ENCODE assay signal across 2 cellular contexts in the genomic region with DNA sequence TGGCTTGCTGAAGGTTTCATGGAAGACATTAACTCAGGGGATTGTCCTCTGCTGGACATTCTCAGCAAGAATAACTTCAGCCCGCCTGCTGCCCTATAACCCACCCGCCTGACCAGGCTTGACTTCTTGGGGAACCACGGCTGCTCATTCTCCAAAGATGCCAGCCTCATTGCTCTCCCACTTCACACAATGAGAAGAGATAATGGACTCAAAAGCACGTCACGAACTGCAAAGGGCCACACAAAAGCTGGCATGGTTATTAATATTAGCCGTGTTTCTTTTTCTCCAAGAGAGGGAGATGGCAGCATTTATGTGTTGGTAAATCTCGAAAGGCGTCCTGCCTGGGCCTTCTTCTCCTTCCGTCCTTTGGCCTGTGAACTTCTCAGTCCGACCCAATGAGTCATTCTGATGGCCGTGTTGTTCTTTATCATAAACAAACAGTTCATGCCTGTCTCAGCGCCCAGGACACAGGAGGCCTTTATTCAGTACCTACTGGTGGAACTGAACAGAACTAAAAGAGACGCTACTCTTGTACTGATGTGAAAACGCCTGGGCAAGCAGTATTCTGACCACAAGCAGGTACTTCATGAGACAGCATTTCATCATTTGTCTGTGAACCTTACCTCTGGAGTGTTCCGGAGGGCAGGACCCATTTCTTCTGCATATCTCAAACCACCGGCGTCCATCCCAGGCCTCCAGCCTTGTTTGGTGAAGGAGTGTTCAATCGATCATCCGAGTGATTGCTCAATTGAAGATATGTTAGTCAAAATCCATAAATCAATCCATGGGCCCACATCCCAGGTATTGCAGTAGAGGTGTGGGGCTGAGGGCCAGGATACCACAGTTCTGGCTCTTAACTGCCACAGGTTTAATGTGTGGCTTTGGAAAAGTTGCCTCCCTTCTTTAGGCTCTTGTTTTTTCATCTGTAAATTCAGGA.
TF ChIP-seq lines count a peak whose summit lies in the region.

No MANE protein-coding gene starts in this region.

TF ChIP-seq in WTC11, 78 proteins besides CTCF, POLR2A, EP300 and RAD21:
- TF ChIP-seq, protein P1, sequence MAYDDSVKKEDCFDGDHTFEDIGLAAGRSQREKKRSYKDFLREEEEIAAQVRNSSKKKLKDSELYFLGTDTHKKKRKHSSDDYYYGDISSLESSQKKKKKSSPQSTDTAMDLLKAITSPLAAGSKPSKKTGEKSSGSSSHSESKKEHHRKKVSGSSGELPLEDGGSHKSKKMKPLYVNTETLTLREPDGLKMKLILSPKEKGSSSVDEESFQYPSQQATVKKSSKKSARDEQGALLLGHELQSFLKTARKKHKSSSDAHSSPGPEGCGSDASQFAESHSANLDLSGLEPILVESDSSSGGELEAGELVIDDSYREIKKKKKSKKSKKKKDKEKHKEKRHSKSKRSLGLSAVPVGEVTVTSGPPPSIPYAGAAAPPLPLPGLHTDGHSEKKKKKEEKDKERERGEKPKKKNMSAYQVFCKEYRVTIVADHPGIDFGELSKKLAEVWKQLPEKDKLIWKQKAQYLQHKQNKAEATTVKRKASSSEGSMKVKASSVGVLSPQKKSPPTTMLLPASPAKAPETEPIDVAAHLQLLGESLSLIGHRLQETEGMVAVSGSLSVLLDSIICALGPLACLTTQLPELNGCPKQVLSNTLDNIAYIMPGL (CRISPR knock-in tag; IDR thresholded peaks at IDR 0.05), result no peak
- TF ChIP-seq, protein P2, sequence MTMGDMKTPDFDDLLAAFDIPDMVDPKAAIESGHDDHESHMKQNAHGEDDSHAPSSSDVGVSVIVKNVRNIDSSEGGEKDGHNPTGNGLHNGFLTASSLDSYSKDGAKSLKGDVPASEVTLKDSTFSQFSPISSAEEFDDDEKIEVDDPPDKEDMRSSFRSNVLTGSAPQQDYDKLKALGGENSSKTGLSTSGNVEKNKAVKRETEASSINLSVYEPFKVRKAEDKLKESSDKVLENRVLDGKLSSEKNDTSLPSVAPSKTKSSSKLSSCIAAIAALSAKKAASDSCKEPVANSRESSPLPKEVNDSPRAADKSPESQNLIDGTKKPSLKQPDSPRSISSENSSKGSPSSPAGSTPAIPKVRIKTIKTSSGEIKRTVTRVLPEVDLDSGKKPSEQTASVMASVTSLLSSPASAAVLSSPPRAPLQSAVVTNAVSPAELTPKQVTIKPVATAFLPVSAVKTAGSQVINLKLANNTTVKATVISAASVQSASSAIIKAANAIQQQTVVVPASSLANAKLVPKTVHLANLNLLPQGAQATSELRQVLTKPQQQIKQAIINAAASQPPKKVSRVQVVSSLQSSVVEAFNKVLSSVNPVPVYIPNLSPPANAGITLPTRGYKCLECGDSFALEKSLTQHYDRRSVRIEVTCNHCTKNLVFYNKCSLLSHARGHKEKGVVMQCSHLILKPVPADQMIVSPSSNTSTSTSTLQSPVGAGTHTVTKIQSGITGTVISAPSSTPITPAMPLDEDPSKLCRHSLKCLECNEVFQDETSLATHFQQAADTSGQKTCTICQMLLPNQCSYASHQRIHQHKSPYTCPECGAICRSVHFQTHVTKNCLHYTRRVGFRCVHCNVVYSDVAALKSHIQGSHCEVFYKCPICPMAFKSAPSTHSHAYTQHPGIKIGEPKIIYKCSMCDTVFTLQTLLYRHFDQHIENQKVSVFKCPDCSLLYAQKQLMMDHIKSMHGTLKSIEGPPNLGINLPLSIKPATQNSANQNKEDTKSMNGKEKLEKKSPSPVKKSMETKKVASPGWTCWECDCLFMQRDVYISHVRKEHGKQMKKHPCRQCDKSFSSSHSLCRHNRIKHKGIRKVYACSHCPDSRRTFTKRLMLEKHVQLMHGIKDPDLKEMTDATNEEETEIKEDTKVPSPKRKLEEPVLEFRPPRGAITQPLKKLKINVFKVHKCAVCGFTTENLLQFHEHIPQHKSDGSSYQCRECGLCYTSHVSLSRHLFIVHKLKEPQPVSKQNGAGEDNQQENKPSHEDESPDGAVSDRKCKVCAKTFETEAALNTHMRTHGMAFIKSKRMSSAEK (CRISPR knock-in tag; IDR thresholded peaks at IDR 0.05; ENCODE audit: borderline replicate concordance), result no peak
- TF ChIP-seq GABPB1 (CRISPR knock-in tag; IDR thresholded peaks at IDR 0.05), result peak; percentile 78
- TF ChIP-seq, protein P3, sequence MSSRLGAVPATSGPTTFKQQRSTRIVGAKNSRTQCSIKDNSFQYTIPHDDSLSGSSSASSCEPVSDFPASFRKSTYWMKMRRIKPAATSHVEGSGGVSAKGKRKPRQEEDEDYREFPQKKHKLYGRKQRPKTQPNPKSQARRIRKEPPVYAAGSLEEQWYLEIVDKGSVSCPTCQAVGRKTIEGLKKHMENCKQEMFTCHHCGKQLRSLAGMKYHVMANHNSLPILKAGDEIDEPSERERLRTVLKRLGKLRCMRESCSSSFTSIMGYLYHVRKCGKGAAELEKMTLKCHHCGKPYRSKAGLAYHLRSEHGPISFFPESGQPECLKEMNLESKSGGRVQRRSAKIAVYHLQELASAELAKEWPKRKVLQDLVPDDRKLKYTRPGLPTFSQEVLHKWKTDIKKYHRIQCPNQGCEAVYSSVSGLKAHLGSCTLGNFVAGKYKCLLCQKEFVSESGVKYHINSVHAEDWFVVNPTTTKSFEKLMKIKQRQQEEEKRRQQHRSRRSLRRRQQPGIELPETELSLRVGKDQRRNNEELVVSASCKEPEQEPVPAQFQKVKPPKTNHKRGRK (CRISPR knock-in tag; IDR thresholded peaks at IDR 0.05; ENCODE audit: borderline replicate concordance), result no peak
- TF ChIP-seq, protein P4, sequence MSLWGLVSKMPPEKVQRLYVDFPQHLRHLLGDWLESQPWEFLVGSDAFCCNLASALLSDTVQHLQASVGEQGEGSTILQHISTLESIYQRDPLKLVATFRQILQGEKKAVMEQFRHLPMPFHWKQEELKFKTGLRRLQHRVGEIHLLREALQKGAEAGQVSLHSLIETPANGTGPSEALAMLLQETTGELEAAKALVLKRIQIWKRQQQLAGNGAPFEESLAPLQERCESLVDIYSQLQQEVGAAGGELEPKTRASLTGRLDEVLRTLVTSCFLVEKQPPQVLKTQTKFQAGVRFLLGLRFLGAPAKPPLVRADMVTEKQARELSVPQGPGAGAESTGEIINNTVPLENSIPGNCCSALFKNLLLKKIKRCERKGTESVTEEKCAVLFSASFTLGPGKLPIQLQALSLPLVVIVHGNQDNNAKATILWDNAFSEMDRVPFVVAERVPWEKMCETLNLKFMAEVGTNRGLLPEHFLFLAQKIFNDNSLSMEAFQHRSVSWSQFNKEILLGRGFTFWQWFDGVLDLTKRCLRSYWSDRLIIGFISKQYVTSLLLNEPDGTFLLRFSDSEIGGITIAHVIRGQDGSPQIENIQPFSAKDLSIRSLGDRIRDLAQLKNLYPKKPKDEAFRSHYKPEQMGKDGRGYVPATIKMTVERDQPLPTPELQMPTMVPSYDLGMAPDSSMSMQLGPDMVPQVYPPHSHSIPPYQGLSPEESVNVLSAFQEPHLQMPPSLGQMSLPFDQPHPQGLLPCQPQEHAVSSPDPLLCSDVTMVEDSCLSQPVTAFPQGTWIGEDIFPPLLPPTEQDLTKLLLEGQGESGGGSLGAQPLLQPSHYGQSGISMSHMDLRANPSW (CRISPR knock-in tag; conservative IDR thresholded peaks at IDR 0.05; ENCODE audit: low read depth), result no peak

TF ChIP-seq in HepG2, 621 proteins besides CTCF, POLR2A, EP300 and RAD21 (continued from another document and continues in another):
- TF ChIP-seq, protein P5, sequence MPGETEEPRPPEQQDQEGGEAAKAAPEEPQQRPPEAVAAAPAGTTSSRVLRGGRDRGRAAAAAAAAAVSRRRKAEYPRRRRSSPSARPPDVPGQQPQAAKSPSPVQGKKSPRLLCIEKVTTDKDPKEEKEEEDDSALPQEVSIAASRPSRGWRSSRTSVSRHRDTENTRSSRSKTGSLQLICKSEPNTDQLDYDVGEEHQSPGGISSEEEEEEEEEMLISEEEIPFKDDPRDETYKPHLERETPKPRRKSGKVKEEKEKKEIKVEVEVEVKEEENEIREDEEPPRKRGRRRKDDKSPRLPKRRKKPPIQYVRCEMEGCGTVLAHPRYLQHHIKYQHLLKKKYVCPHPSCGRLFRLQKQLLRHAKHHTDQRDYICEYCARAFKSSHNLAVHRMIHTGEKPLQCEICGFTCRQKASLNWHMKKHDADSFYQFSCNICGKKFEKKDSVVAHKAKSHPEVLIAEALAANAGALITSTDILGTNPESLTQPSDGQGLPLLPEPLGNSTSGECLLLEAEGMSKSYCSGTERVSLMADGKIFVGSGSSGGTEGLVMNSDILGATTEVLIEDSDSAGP (CRISPR knock-in tag; IDR thresholded peaks at IDR 0.05; ENCODE audit: borderline replicate concordance), result 0 out of 2 replicates have a peak, but pooled peaks have one; percentile 28
- TF ChIP-seq, protein P6, sequence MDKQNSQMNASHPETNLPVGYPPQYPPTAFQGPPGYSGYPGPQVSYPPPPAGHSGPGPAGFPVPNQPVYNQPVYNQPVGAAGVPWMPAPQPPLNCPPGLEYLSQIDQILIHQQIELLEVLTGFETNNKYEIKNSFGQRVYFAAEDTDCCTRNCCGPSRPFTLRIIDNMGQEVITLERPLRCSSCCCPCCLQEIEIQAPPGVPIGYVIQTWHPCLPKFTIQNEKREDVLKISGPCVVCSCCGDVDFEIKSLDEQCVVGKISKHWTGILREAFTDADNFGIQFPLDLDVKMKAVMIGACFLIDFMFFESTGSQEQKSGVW (CRISPR knock-in tag; IDR thresholded peaks at IDR 0.05; ENCODE audit: borderline replicate concordance), result no peak
- TF ChIP-seq ZNF30 (CRISPR knock-in tag; IDR thresholded peaks at IDR 0.05) (no peak), HNRNPL (IDR thresholded peaks at IDR 0.05; ENCODE audit: low read depth, low read length) (no peak), FOXO1 (CRISPR knock-in tag; IDR thresholded peaks at IDR 0.05) (0 out of 2 replicates have a peak, but pooled peaks have one; percentile 13), JUNB (CRISPR knock-in tag; IDR thresholded peaks at IDR 0.05; ENCODE audit: borderline replicate concordance) (peak; percentile 89; the same call in 1 of the 2 replicates), ZNF747 (CRISPR knock-in tag; IDR thresholded peaks at IDR 0.05; ENCODE audit: borderline replicate concordance) (0 out of 2 replicates have a peak, but pooled peaks have one; percentile 26), GABPB1 (CRISPR knock-in tag; IDR thresholded peaks at IDR 0.05) (peak; percentile 27; the same call in 1 of the 2 replicates), HNF4G (IDR thresholded peaks at IDR 0.05; ENCODE audit: borderline replicate concordance, low read depth, low read length) (0 out of 2 replicates have a peak, but pooled peaks have one; percentile 10), HNF4G (CRISPR knock-in tag; IDR thresholded peaks at IDR 0.05; ENCODE audit: borderline replicate concordance, low read depth) (no peak; the same call in 1 of the 2 replicates), XRCC5 (optimal IDR thresholded peaks at IDR 0.05; ENCODE audit: low read length) (peak; percentile 93), MEIS2 (CRISPR knock-in tag; IDR thresholded peaks at IDR 0.05) (0 out of 2 replicates have a peak, but pooled peaks have one; percentile 39), MIXL1 (CRISPR knock-in tag; IDR thresholded peaks at IDR 0.05) (no peak), ZNF766 (CRISPR knock-in tag; IDR thresholded peaks at IDR 0.05; ENCODE audit: borderline replicate concordance) (no peak), NR2F1 (CRISPR knock-in tag; IDR thresholded peaks at IDR 0.05) (no peak), ZNF644 (CRISPR knock-in tag; IDR thresholded peaks at IDR 0.05; ENCODE audit: low read depth) (peak; percentile 55; the same call in 1 of the 2 replicates), SOX13 (IDR thresholded peaks at IDR 0.05) (no peak), SOX13 (CRISPR knock-in tag; conservative IDR thresholded peaks at IDR 0.05 in 1 of 2, IDR thresholded peaks at IDR 0.05 in 1 of 2) (peak in 1 of 2 experiments; percentile 41; a peak in 1 of 4 replicates), FOXA3 (CRISPR knock-in tag; IDR thresholded peaks at IDR 0.05) (peak; percentile 52), ZFY (CRISPR knock-in tag; IDR thresholded peaks at IDR 0.05) (peak; percentile 50; the same call in 1 of the 2 replicates), ELF3 (CRISPR knock-in tag; IDR thresholded peaks at IDR 0.05) (0 out of 2 replicates have a peak, but pooled peaks have one; percentile 42), KAT2B (IDR thresholded peaks at IDR 0.05; ENCODE audit: borderline replicate concordance, low read depth, low read length) (peak; percentile 90), ZNF446 (CRISPR knock-in tag; IDR thresholded peaks at IDR 0.05) (no peak), FOXP1 (IDR thresholded peaks at IDR 0.05) (0 out of 2 replicates have a peak, but pooled peaks have one; percentile 15), FOXP1 (CRISPR knock-in tag; IDR thresholded peaks at IDR 0.05) (peak; percentile 88), ZNF441 (CRISPR knock-in tag; IDR thresholded peaks at IDR 0.05; ENCODE audit: borderline replicate concordance) (0 out of 2 replicates have a peak, but pooled peaks have one; percentile 28)
- TF ChIP-seq, protein P7, sequence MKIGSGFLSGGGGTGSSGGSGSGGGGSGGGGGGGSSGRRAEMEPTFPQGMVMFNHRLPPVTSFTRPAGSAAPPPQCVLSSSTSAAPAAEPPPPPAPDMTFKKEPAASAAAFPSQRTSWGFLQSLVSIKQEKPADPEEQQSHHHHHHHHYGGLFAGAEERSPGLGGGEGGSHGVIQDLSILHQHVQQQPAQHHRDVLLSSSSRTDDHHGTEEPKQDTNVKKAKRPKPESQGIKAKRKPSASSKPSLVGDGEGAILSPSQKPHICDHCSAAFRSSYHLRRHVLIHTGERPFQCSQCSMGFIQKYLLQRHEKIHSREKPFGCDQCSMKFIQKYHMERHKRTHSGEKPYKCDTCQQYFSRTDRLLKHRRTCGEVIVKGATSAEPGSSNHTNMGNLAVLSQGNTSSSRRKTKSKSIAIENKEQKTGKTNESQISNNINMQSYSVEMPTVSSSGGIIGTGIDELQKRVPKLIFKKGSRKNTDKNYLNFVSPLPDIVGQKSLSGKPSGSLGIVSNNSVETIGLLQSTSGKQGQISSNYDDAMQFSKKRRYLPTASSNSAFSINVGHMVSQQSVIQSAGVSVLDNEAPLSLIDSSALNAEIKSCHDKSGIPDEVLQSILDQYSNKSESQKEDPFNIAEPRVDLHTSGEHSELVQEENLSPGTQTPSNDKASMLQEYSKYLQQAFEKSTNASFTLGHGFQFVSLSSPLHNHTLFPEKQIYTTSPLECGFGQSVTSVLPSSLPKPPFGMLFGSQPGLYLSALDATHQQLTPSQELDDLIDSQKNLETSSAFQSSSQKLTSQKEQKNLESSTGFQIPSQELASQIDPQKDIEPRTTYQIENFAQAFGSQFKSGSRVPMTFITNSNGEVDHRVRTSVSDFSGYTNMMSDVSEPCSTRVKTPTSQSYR (CRISPR knock-in tag; IDR thresholded peaks at IDR 0.05; ENCODE audit: borderline replicate concordance), result no peak
